1 cellular context compared by ENCODE assay signal in genomic region chr11:133227674-133228111, GRCh38.
TF ChIP-seq lines count a peak whose summit lies in the region.

No MANE protein-coding gene starts in this region.

TF ChIP-seq in GM23338, 12 proteins besides CTCF, POLR2A, EP300 and RAD21:
- no peak for TF ChIP-seq ZNF462 (CRISPR knock-in tag; IDR thresholded peaks at IDR 0.05)
